In genomic region chr1:71667224-71667623, GRCh38 we compare ENCODE assay signal across 13 cellular contexts.
DNase-seq lines count a peak whose midpoint lies in the region; ATAC-seq, FAIRE-seq and TF ChIP-seq lines count a peak whose summit lies in the region.
"Had no signal": no experiment of that assay in that cellular context is flagged by ENCODE, and none has a peak within 500 bp of the region (broad histone marks: within the 10 kb centered on the region; RNA-seq: fewer than 3 reads in every experiment).

No MANE protein-coding gene starts in this region.

- no peaks in the 10 kb centered on the region for H4K20me1 ChIP-seq in HepG2 (ENCODE audit: insufficient read depth, low read length)

- H3K27me3 ChIP-seq in HepG2 (ENCODE audit: control insufficient read depth in 1 of 2, insufficient read depth in 2 of 2, low read length in 2 of 2) (no peaks in the 10 kb centered on the region), right lobe of liver (no peaks in the 10 kb centered on the region), bronchial epithelial cell (ENCODE audit: control insufficient read depth, insufficient read depth, low read length) (no peaks in the 10 kb centered on the region)
- H3K27me3 ChIP-seq: esophagus muscularis mucosa had no signal

- ATAC-seq in HepG2 (no peak), right lobe of liver (no peak), natural killer cell (no peak), GM18868 (IDR thresholded peaks at IDR 0.05; ENCODE audit: unreplicated experiment) (no peak), HG02571 (IDR thresholded peaks at IDR 0.05; ENCODE audit: unreplicated experiment) (no peak)
- no peak for ATAC-seq in stimulated activated naive B cell treated with anti-CD40 and anti-IgM and Interleukin-4, amounts not matched to agents 10 μg/mL and 1 μg/mL and 100 μg/mL, for 72 hours (replicated peaks)

- H3K9me3 ChIP-seq in HepG2 (ENCODE audit: low read length), result peaks cover 14% of the 10 kb centered on the region
- no peaks in the 10 kb centered on the region for H3K9me3 ChIP-seq in right lobe of liver
- H3K9me3 ChIP-seq: esophagus muscularis mucosa, prostate gland had no signal

- DNase-seq in HepG2 (ENCODE audit: low spot score), result no peak
- no peak for DNase-seq in right lobe of liver
- DNase-seq in NCI-H446 (lab: John Stamatoyannopoulos, UW), result peak; percentile 28 to 58
- peak; percentile 15 for DNase-seq in bronchial epithelial cell (ENCODE audit: low read depth)
- DNase-seq in natural killer cell, result no peak
- DNase-seq in stimulated activated naive B cell treated with anti-CD40 and anti-IgM and Interleukin-4, amounts not matched to agents 10 μg/mL and 1 μg/mL and 100 μg/mL, for 72 hours, result no peak
- DNase-seq: amygdala had no signal

- H3K27ac ChIP-seq in HepG2 (ENCODE audit: extremely low read length, insufficient read depth, low read length) (no peak overlapping the region), right lobe of liver (no peak overlapping the region)
- H3K27ac ChIP-seq: esophagus muscularis mucosa, prostate gland had no signal

- no peaks in the 10 kb centered on the region for H3K4me1 ChIP-seq in HepG2 (ENCODE audit: insufficient read depth, low read length)
- no peaks in the 10 kb centered on the region for H3K4me1 ChIP-seq in right lobe of liver
- H3K4me1 ChIP-seq: esophagus muscularis mucosa, prostate gland had no signal

- no peak for TF ChIP-seq CTCF in HepG2 (CRISPR knock-in tag; IDR thresholded peaks at IDR 0.05)
- TF ChIP-seq CTCF in right lobe of liver (IDR thresholded peaks at IDR 0.05), result no peak
- no peak for TF ChIP-seq CTCF in bronchial epithelial cell (IDR thresholded peaks at IDR 0.05; ENCODE audit: insufficient read depth, low read length, severe bottlenecking)
- TF ChIP-seq CTCF in natural killer cell (IDR thresholded peaks at IDR 0.05), result no peak

- no peak for TF ChIP-seq POLR2A in HepG2 (IDR thresholded peaks at IDR 0.05; ENCODE audit: insufficient read depth in 1 of 2, low read depth in 2 of 2, low read length in 2 of 2)
- TF ChIP-seq POLR2A in right lobe of liver (IDR thresholded peaks at IDR 0.05), result no peak

- no TSS peak for BruUV-seq in HepG2 (replicated peaks; lab: Mats Ljungman, UMichigan)

- in situ Hi-C loops in HepG2 (cut with HindIII; ENCODE audit: extremely low pct_ligation_motif_present, low pct_unique_long_range_greater_than_20kb), result no loop called here

- FAIRE-seq in HepG2 (lab: Jason Lieb, UNC) (no peak), bronchial epithelial cell (lab: Jason Lieb, UNC) (no peak)

- H3K4me2 ChIP-seq in HepG2 (ENCODE audit: low read depth, low read length), result no peak overlapping the region

- CTCF ChIA-PET in HepG2 (lab: Yijun Ruan, JAX; ENCODE audit: low intra/inter-chr PET ratio, low total read pairs), result no interaction called here

- WGBS in HepG2 (ENCODE audit: low lambda C conversion rate), result 0% methylated on average over 2 of the region's 2 CpGs
- WGBS in right lobe of liver (ENCODE audit: insufficient coverage, low coverage, low lambda C conversion rate, missing lambda C conversion rate), result 33% methylated on average over 2 of the region's 2 CpGs

- peaks cover 8 to 16% of the 10 kb centered on the region in 2 donors for H3K9me3 Mint-ChIP-seq in natural killer cell
- no peaks in the 10 kb centered on the region for H3K9me3 Mint-ChIP-seq in stimulated activated naive B cell treated with anti-CD40 and anti-IgM and Interleukin-4, amounts not matched to agents 10 μg/mL and 1 μg/mL and 100 μg/mL, for 72 hours

- TF ChIP-seq EP300 in HepG2 (IDR thresholded peaks at IDR 0.05; ENCODE audit: low read depth in 2 of 2, low read length in 2 of 2) (no peak), HepG2 (CRISPR knock-in tag; IDR thresholded peaks at IDR 0.05; ENCODE audit: borderline replicate concordance) (no peak)

- H3K4me1 Mint-ChIP-seq in natural killer cell, result no peaks in the 10 kb centered on the region
- no peaks in the 10 kb centered on the region for H3K4me1 Mint-ChIP-seq in stimulated activated naive B cell treated with anti-CD40 and anti-IgM and Interleukin-4, amounts not matched to agents 10 μg/mL and 1 μg/mL and 100 μg/mL, for 72 hours
- H3K4me1 Mint-ChIP-seq: B cell, IgD-negative memory B cell had no signal

- no peak overlapping the region for H3K4me3 Mint-ChIP-seq in natural killer cell
- H3K4me3 Mint-ChIP-seq in stimulated activated naive B cell treated with anti-CD40 and anti-IgM and Interleukin-4, amounts not matched to agents 10 μg/mL and 1 μg/mL and 100 μg/mL, for 72 hours, result no peak overlapping the region
- H3K4me3 Mint-ChIP-seq: B cell, IgD-negative memory B cell had no signal

- H3K27ac Mint-ChIP-seq in natural killer cell, result no peak overlapping the region
- no peak overlapping the region for H3K27ac Mint-ChIP-seq in stimulated activated naive B cell treated with anti-CD40 and anti-IgM and Interleukin-4, amounts not matched to agents 10 μg/mL and 1 μg/mL and 100 μg/mL, for 72 hours
- H3K27ac Mint-ChIP-seq: B cell, IgD-negative memory B cell had no signal

- no peaks in the 10 kb centered on the region for H3K36me3 Mint-ChIP-seq in natural killer cell
- H3K36me3 Mint-ChIP-seq in stimulated activated naive B cell treated with anti-CD40 and anti-IgM and Interleukin-4, amounts not matched to agents 10 μg/mL and 1 μg/mL and 100 μg/mL, for 72 hours, result no peaks in the 10 kb centered on the region
- H3K36me3 Mint-ChIP-seq: IgD-negative memory B cell had no signal

- intact Hi-C loops in HepG2 (cut with micrococcal nuclease; ENCODE audit: unreplicated experiment) (no loop called here), right lobe of liver (cut with DNase I) (no loop called here), natural killer cell (cut with micrococcal nuclease) (no loop called here)

- no peak overlapping the region for H2AFZ ChIP-seq in HepG2 (ENCODE audit: low read length)

- TF ChIP-seq RAD21 in HepG2 (CRISPR knock-in tag; IDR thresholded peaks at IDR 0.05), result no peak

- no peaks in the 10 kb centered on the region for H3K27me3 Mint-ChIP-seq in natural killer cell (ENCODE audit: low read depth in 2 of 2)
- no peaks in the 10 kb centered on the region for H3K27me3 Mint-ChIP-seq in stimulated activated naive B cell treated with anti-CD40 and anti-IgM and Interleukin-4, amounts not matched to agents 10 μg/mL and 1 μg/mL and 100 μg/mL, for 72 hours
- H3K27me3 Mint-ChIP-seq: B cell, IgD-negative memory B cell had no signal

- no peaks in the 10 kb centered on the region for H3K36me3 ChIP-seq in HepG2 (replicated peaks in 1 of 2; ENCODE audit: control insufficient read depth in 1 of 2, insufficient read depth in 2 of 2, low read length in 2 of 2)
- no peaks in the 10 kb centered on the region for H3K36me3 ChIP-seq in right lobe of liver
- no peaks in the 10 kb centered on the region for H3K36me3 ChIP-seq in bronchial epithelial cell (ENCODE audit: control insufficient read depth, insufficient read depth, low read length)
- H3K36me3 ChIP-seq: esophagus muscularis mucosa, prostate gland had no signal

- POLR2A ChIA-PET in HepG2 (lab: Yijun Ruan, JAX), result no interaction called here

- no peak overlapping the region for H3K9ac ChIP-seq in HepG2 (ENCODE audit: insufficient read depth, low read depth, low read length)

- H3K4me3 ChIP-seq in HepG2 (replicated peaks in 1 of 3; ENCODE audit: insufficient read depth in 1 of 3, low read depth in 2 of 3, low read length in 3 of 3), result no peak overlapping the region
- no peak overlapping the region for H3K4me3 ChIP-seq in right lobe of liver
- no peak overlapping the region for H3K4me3 ChIP-seq in bronchial epithelial cell (ENCODE audit: low read depth, low read length)
- H3K4me3 ChIP-seq: esophagus muscularis mucosa, prostate gland had no signal

- H3K79me2 ChIP-seq in HepG2 (ENCODE audit: insufficient read depth, low read length), result no peaks in the 10 kb centered on the region

TF ChIP-seq in HepG2, 621 proteins besides CTCF, POLR2A, EP300 and RAD21:
- TF ChIP-seq CEBPB (IDR thresholded peaks at IDR 0.05; ENCODE audit: borderline replicate concordance, low read depth, low read length) (peak; percentile 38; the same call in 1 of the 2 replicates), ZSCAN22 (CRISPR knock-in tag; IDR thresholded peaks at IDR 0.05) (no peak)

Comparison
In these comparisons a context has a peak if more than half of its experiments do, and no peak if none do; other contexts are left out.
1. DNase-seq: peak in NCI-H446 (2 of 2) and bronchial epithelial cell (single experiment); none in HepG2 (single experiment), right lobe of liver (0 of 3), natural killer cell (single experiment) and stimulated activated naive B cell treated with anti-CD40 and anti-IgM and Interleukin-4, amounts not matched to agents 10 μg/mL and 1 μg/mL and 100 μg/mL, for 72 hours (single experiment).